ENCODE assay signal across 23 cellular contexts in genomic region chr11:134260503-134260902, GRCh38. TPM values are rescaled to one million over a fixed set of nuclear protein-coding genes. Genes with fewer than 3 reads are reported as not detected.
DNase-seq lines count a peak whose midpoint lies in the region; ATAC-seq, FAIRE-seq and TF ChIP-seq lines count a peak whose summit lies in the region.
"Had no signal": no experiment of that assay in that cellular context is flagged by ENCODE, and none has a peak within 500 bp of the region (broad histone marks: within the 10 kb centered on the region; RNA-seq: fewer than 3 reads in every experiment).

No MANE protein-coding gene starts in this region.

- no peaks in the 10 kb centered on the region for H3K9me2 ChIP-seq in MM.1S (replicated peaks; ENCODE audit: insufficient read depth, low read length)

- H3F3A ChIP-seq in MM.1S (ENCODE audit: insufficient read depth, low read length) = no peaks in the 10 kb centered on the region

- peaks cover 10% of the 10 kb centered on the region for H3K79me2 ChIP-seq in MM.1S (ENCODE audit: low read length)
- peaks cover 6% of the 10 kb centered on the region for H3K79me2 ChIP-seq in osteoblast (ENCODE audit: insufficient read depth, low read length)

- H3K4me1 ChIP-seq in MM.1S (ENCODE audit: low read length) = peaks cover 22% of the 10 kb centered on the region
- no peaks in the 10 kb centered on the region for H3K4me1 ChIP-seq in osteoblast (ENCODE audit: insufficient read depth, low read length)
- H3K4me1 ChIP-seq: neural progenitor cell had no signal

- no peaks in the 10 kb centered on the region for H3K36me3 ChIP-seq in MM.1S (replicated peaks; ENCODE audit: insufficient read depth, low read length)
- peaks cover 41% of the 10 kb centered on the region for H3K36me3 ChIP-seq in osteoblast (ENCODE audit: insufficient read depth, low read length)
- H3K36me3 ChIP-seq: neural progenitor cell had no signal

- no peak for ATAC-seq in GM18858 (IDR thresholded peaks at IDR 0.05; ENCODE audit: unreplicated experiment)
- ATAC-seq: stimulated activated effector memory CD8-positive, alpha-beta T cell treated with anti-CD3 and anti-CD28 coated beads, Interleukin-12 subunit alpha, Interleukin-12 subunit beta, amount 100 ng/mL, for 72 hours had no signal

- H2AFZ ChIP-seq in MM.1S (ENCODE audit: low read length) (no peak overlapping the region), osteoblast (ENCODE audit: low read length) (no peak overlapping the region)
- H2AFZ ChIP-seq: GM23248, neural progenitor cell had no signal

- TF ChIP-seq POLR2A in GM12892 (IDR thresholded peaks at IDR 0.05; ENCODE audit: low read depth, low read length) = no peak

- H3K9ac ChIP-seq in MM.1S (ENCODE audit: low read length) = peak overlapping the region; percentile 7; the same call in 1 of the 2 replicates
- H3K9ac ChIP-seq: GM23248, neural progenitor cell had no signal

- H3K4me2 ChIP-seq in MM.1S (ENCODE audit: low read depth, low read length) (peak overlapping the region; percentile 38; the same call in 1 of the 2 replicates), osteoblast (ENCODE audit: insufficient read depth, low read length) (no peak overlapping the region)
- H3K4me2 ChIP-seq: neural progenitor cell had no signal

- H3K9me3 ChIP-seq in MM.1S (replicated peaks; ENCODE audit: insufficient read depth, low read length) (no peaks in the 10 kb centered on the region), osteoblast (ENCODE audit: low read depth, low read length) (no peaks in the 10 kb centered on the region)

- DNase-seq in GM12892 (ENCODE audit: insufficient read length) (no peak), MM.1S (no peak), OCI-M1 (lab: John Stamatoyannopoulos, UW) (peak; percentile 83), osteoblast (ENCODE audit: insufficient read length, low spot score, missing footprints) (peak; percentile 57), HUDEP-2 (lab: John Stamatoyannopoulos, UW; ENCODE audit: unreplicated experiment in 76 of 76) (no peak), NCI-H1092 treated with DMSO at 0.1 percent for 48 hours (lab: John Stamatoyannopoulos, UW) (no peak)
- DNase-seq: activated B cell treated with CpG ODN at 0.5 μM for 24 hours; activated CD4-positive, alpha-beta T cell treated with anti-CD3 and anti-CD28 coated beads, Interleukin-2, amount 50 U/mL, for 4 hours; cortex of kidney; DMS53; GM23248; NCI-H1694; NCI-H2171; NCI-H524; stimulated activated CD4-positive, alpha-beta T cell treated with anti-CD3 and anti-CD28 coated beads, Interleukin-1b, Interleukin-23, amount 100 ng/mL, for 48 hours had no signal

- no peaks in the 10 kb centered on the region for H4K20me1 ChIP-seq in MM.1S (ENCODE audit: insufficient read depth, low read length)
- H4K20me1 ChIP-seq in osteoblast (ENCODE audit: insufficient read depth, low read length) = no peaks in the 10 kb centered on the region

- peak; percentile 65 for FAIRE-seq in GM12892 (lab: Jason Lieb, UNC)

- H3K27me3 ChIP-seq in MM.1S (replicated peaks; ENCODE audit: insufficient read depth, low read length) (no peaks in the 10 kb centered on the region), osteoblast (ENCODE audit: insufficient read depth, low read length) (no peaks in the 10 kb centered on the region)
- H3K27me3 ChIP-seq: neural progenitor cell had no signal

- TF ChIP-seq CTCF in MM.1S (IDR thresholded peaks at IDR 0.05; ENCODE audit: low read length) = no peak
- no peak for TF ChIP-seq CTCF in osteoblast (IDR thresholded peaks at IDR 0.05; ENCODE audit: extremely low read depth, low read depth, low read length)

- no peak overlapping the region for H3K4me3 ChIP-seq in MM.1S (ENCODE audit: low read length)
- H3K4me3 ChIP-seq in osteoblast (ENCODE audit: insufficient read depth, low read length) = no peak overlapping the region
- H3K4me3 ChIP-seq: GM23248, lung, neural progenitor cell, skin epidermis had no signal

- H3K27ac ChIP-seq in MM.1S (ENCODE audit: low read length) = peak overlapping the region; percentile 49; the same call in 1 of the 2 replicates
- H3K27ac ChIP-seq in osteoblast (ENCODE audit: low read depth, low read length) = no peak overlapping the region
- H3K27ac ChIP-seq: GM23248, neural progenitor cell, skin epidermis had no signal

RNA-seq across cellular contexts. Expression of gene ACAD8, which starts 7.1 kb away (rescaled TPM):
- 22.3 TPM for polyA plus RNA-seq in GM12892 (2012; ENCODE audit: missing spikeins)
- total RNA-seq in osteoblast = 17.7 and 21.5 TPM in 2 replicates

RNA-seq across cellular contexts. Expression of gene THYN1, which starts 7.4 kb away (rescaled TPM):
- 87.6 TPM for polyA plus RNA-seq in GM12892 (2012; ENCODE audit: missing spikeins)
- total RNA-seq in osteoblast = 36.2 and 42.0 TPM in 2 replicates

RNA-seq across cellular contexts. Expression of gene GLB1L3, which starts 15.7 kb away (rescaled TPM):
- 3.6 TPM for polyA plus RNA-seq in GM12892 (2012; ENCODE audit: missing spikeins)
- not detected in 2 replicates for total RNA-seq in osteoblast
- total RNA-seq: activated B cell treated with CpG ODN at 0.5 μM for 24 hours, glomerular endothelial cell, GM23248, M059J, pulmonary artery endothelial cell had no signal
- polyA plus RNA-seq: GM23248 had no signal

RNA-seq across cellular contexts. Expression of gene VPS26B, which starts 36.0 kb away (rescaled TPM):
- 14.7 TPM for polyA plus RNA-seq in GM12892 (2012; ENCODE audit: missing spikeins)
- 51.3 and 54.3 TPM in 2 replicates for total RNA-seq in osteoblast

RNA-seq across cellular contexts. Expression of gene NCAPD3, which starts 36.7 kb away (rescaled TPM):
- 38.0 TPM for polyA plus RNA-seq in GM12892 (2012; ENCODE audit: missing spikeins)
- total RNA-seq in osteoblast = 9.4 and 12.7 TPM in 2 replicates

Comparison
In these comparisons a context has a peak if more than half of its experiments do, and no peak if none do; other contexts are left out.
1. DNase-seq: peak in OCI-M1 (single experiment) and osteoblast (single experiment); none in GM12892 (single experiment), MM.1S (single experiment), HUDEP-2 (0 of 76) and NCI-H1092 treated with DMSO at 0.1 percent for 48 hours (single experiment).